ENCODE assay signal across 18 cellular contexts in the genomic region with DNA sequence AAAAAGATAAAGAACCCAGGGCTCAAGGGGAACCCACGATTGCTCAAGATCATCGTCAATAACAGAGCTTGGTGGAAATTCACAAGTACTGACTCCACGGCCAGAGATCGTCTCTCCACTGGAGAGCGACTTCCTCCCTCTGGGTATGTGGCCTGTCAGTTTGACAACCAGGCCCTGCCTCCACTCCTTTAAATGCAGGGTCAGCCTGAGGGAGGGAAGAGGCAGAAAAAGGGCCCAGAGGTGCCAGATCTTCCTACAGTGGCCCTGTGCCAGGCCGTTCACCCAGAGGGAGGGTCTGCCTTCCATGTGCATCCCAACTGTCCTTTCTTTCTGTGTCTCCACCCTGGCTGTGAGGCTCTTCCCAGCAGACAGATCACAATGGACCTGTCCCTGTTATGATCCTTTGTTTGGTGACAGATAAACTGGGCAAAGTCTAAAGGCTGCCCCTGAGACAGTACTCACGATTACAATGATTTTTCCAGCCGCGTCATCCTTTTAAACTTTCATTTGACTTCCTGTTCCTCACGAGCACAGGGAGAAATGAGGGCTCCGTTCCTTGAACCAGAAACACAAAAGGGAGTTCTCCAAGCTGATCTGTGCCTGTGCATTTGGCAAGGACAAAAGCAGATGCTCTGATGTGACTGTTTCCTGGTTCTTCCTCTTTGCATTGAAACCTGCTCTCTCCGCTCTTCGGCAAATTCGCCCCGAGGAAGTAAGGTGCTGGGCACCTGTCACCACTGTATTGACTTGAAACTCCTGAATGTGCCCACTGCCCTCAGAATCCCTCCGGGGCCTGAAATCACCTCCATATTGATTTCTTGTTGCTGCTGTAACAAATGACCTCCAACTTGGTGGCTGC.
DNase-seq lines count a peak whose midpoint lies in the region; ATAC-seq and TF ChIP-seq lines count a peak whose summit lies in the region.
"Had no signal": no experiment of that assay in that cellular context is flagged by ENCODE, and none has a peak within 500 bp of the region (broad histone marks: within the 10 kb centered on the region; RNA-seq: fewer than 3 reads in every experiment).

No MANE protein-coding gene starts in this region.

- no peak overlapping the region for H3K27ac ChIP-seq in OCI-LY3 (ENCODE audit: low read length)
- H3K27ac ChIP-seq in right lobe of liver: peak overlapping the region in 1 of 3 donors; percentile 40
- no peak overlapping the region for H3K27ac ChIP-seq in esophagus squamous epithelium
- H3K27ac ChIP-seq: thoracic aorta had no signal

- H3K4me1 ChIP-seq in OCI-LY3 (ENCODE audit: low read length) (peaks cover 24% of the 10 kb centered on the region), right lobe of liver (peaks cover 0 to 15% (median 0%) of the 10 kb centered on the region in 4 donors), esophagus squamous epithelium (peaks cover 0 to 9% (median 0%) of the 10 kb centered on the region in 3 donors)

- H2AFZ ChIP-seq in OCI-LY3 (ENCODE audit: low read depth, low read length): peak overlapping the region; percentile 31

- CTCF ChIA-PET in activated naive CD4-positive, alpha-beta T cell treated with anti-CD3 and anti-CD28 coated beads, Interleukin-2, amount 10 ng/mL, durations not matched to agents 7 days and 5 days (lab: Charles Lee): no interaction called here

- peaks cover 20% of the 10 kb centered on the region for H3K27me3 Mint-ChIP-seq in activated naive CD4-positive, alpha-beta T cell treated with anti-CD3 and anti-CD28 coated beads, Interleukin-2, amount 10 ng/mL, durations not matched to agents 7 days and 5 days
- H3K27me3 Mint-ChIP-seq in type B pancreatic cell: peaks cover 18% of the 10 kb centered on the region

- peaks cover 8% of the 10 kb centered on the region for H3K4me1 Mint-ChIP-seq in activated naive CD4-positive, alpha-beta T cell treated with anti-CD3 and anti-CD28 coated beads, Interleukin-2, amount 10 ng/mL, durations not matched to agents 7 days and 5 days
- H3K4me1 Mint-ChIP-seq in type B pancreatic cell (ENCODE audit: unreplicated experiment): no peaks in the 10 kb centered on the region

- no peaks in the 10 kb centered on the region; the same call in 1 of the 2 replicates for H3K27me3 ChIP-seq in OCI-LY3 (ENCODE audit: low read depth, low read length)
- no peaks in the 10 kb centered on the region for H3K27me3 ChIP-seq in right lobe of liver
- H3K27me3 ChIP-seq in esophagus squamous epithelium: no peaks in the 10 kb centered on the region
- H3K27me3 ChIP-seq: MG63 had no signal

- DNase-seq in activated naive CD4-positive, alpha-beta T cell treated with anti-CD3 and anti-CD28 coated beads, Interleukin-2, amount 10 ng/mL, durations not matched to agents 7 days and 5 days: peak; percentile 8
- no peak for DNase-seq in activated naive CD4-positive, alpha-beta T cell treated with Interleukin-2 at 50 U/mL for 16 hours
- DNase-seq in right lobe of liver (peak in 1 of 3 donors; percentile 37), type B pancreatic cell (ENCODE audit: extremely low spot score, unreplicated experiment) (no peak), esophagus squamous epithelium (lab: John Stamatoyannopoulos, UW) (no peak)
- no peak for DNase-seq in stimulated activated CD4-positive, alpha-beta T cell treated with anti-CD3 and anti-CD28 coated beads, Interleukin-4, amount 100 ng/mL, for 4 hours
- DNase-seq: activated gamma-delta T cell treated with Interleukin-2 at 50 U/mL for 16 hours; GOT3; kidney glomerular epithelial cell; MG63; naive thymus-derived CD8-positive, alpha-beta T cell; NCI-H2227 treated with DMSO at 0.1 percent for 48 hours; OCI-M1; stimulated activated CD8-positive, alpha-beta memory T cell treated with anti-CD3 and anti-CD28 coated beads, Interleukin-4, amount 100 ng/mL, for 48 hours had no signal

- H3K4me3 Mint-ChIP-seq in activated naive CD4-positive, alpha-beta T cell treated with anti-CD3 and anti-CD28 coated beads, Interleukin-2, amount 10 ng/mL, durations not matched to agents 7 days and 5 days: no peak overlapping the region
- peak overlapping the region; percentile 30 for H3K4me3 Mint-ChIP-seq in type B pancreatic cell

- no peak overlapping the region for H3K27ac Mint-ChIP-seq in activated naive CD4-positive, alpha-beta T cell treated with anti-CD3 and anti-CD28 coated beads, Interleukin-2, amount 10 ng/mL, durations not matched to agents 7 days and 5 days
- H3K27ac Mint-ChIP-seq in type B pancreatic cell: no peak overlapping the region

- 27% methylated on average over 11 of the region's 16 CpGs for WGBS in right lobe of liver (ENCODE audit: insufficient coverage, low coverage, low lambda C conversion rate, missing lambda C conversion rate)
- 74 to 82% methylated on average over 16 of the region's 16 CpGs for WGBS in esophagus squamous epithelium, 2 donors

- no peaks in the 10 kb centered on the region for H3K79me2 ChIP-seq in OCI-LY3 (ENCODE audit: low read length)

- H3K4me2 ChIP-seq in OCI-LY3 (ENCODE audit: low read length): peak overlapping the region; percentile 59

- H3K4me3 ChIP-seq in OCI-LY3 (ENCODE audit: low read length): peak overlapping the region; percentile 36
- no peak overlapping the region for H3K4me3 ChIP-seq in right lobe of liver
- H3K4me3 ChIP-seq in esophagus squamous epithelium: no peak overlapping the region
- H3K4me3 ChIP-seq: MG63, thoracic aorta had no signal

- no peaks in the 10 kb centered on the region for H3K36me3 ChIP-seq in OCI-LY3 (replicated peaks; ENCODE audit: low read depth, low read length)
- no peaks in the 10 kb centered on the region for H3K36me3 ChIP-seq in right lobe of liver
- no peaks in the 10 kb centered on the region for H3K36me3 ChIP-seq in esophagus squamous epithelium
- H3K36me3 ChIP-seq: MG63, thoracic aorta had no signal

- no peaks in the 10 kb centered on the region for H3K9me3 Mint-ChIP-seq in activated naive CD4-positive, alpha-beta T cell treated with anti-CD3 and anti-CD28 coated beads, Interleukin-2, amount 10 ng/mL, durations not matched to agents 7 days and 5 days
- H3K9me3 Mint-ChIP-seq in type B pancreatic cell: no peaks in the 10 kb centered on the region
- H3K9me3 Mint-ChIP-seq: naive thymus-derived CD8-positive, alpha-beta T cell had no signal

- TF ChIP-seq POLR2A in right lobe of liver (IDR thresholded peaks at IDR 0.05) (peak; percentile 52), esophagus squamous epithelium (IDR thresholded peaks at IDR 0.05) (no peak)

- no peaks in the 10 kb centered on the region for H3K9me3 ChIP-seq in OCI-LY3 (ENCODE audit: insufficient read depth, low read length)
- no peaks in the 10 kb centered on the region for H3K9me3 ChIP-seq in right lobe of liver
- H3K9me3 ChIP-seq in esophagus squamous epithelium: no peaks in the 10 kb centered on the region
- H3K9me3 ChIP-seq: thoracic aorta had no signal

- ATAC-seq in right lobe of liver (peak; percentile 73 to 90 (median 78)), GM19452 (IDR thresholded peaks at IDR 0.05; ENCODE audit: unreplicated experiment) (no peak)
- ATAC-seq: naive thymus-derived CD8-positive, alpha-beta T cell; SK-N-SH treated with all-trans-retinoic acid at 6 μM for 48 hours had no signal

- intact Hi-C loops in right lobe of liver (cut with DNase I) (no loop called here), esophagus squamous epithelium (cut with DNase I) (no loop called here)

- H3K9ac ChIP-seq in OCI-LY3 (ENCODE audit: low read length): no peak overlapping the region; the same call in 1 of the 2 replicates

- H3K36me3 Mint-ChIP-seq in activated naive CD4-positive, alpha-beta T cell treated with anti-CD3 and anti-CD28 coated beads, Interleukin-2, amount 10 ng/mL, durations not matched to agents 7 days and 5 days: no peaks in the 10 kb centered on the region
- no peaks in the 10 kb centered on the region for H3K36me3 Mint-ChIP-seq in type B pancreatic cell

- no peak for TF ChIP-seq CTCF in OCI-LY3 (IDR thresholded peaks at IDR 0.05; ENCODE audit: low read depth, low read length)
- TF ChIP-seq CTCF in right lobe of liver (IDR thresholded peaks at IDR 0.05): no peak
- no peak for TF ChIP-seq CTCF in type B pancreatic cell (conservative IDR thresholded peaks at IDR 0.05)
- TF ChIP-seq CTCF in esophagus squamous epithelium (IDR thresholded peaks at IDR 0.05): no peak

- no peaks in the 10 kb centered on the region for H4K20me1 ChIP-seq in OCI-LY3 (ENCODE audit: insufficient read depth, low read length)
